ENCODE assay signal across 15 cellular contexts in genomic region chrX:40722930-40723329, GRCh38.
"Had no signal": no experiment of that assay in that cellular context is flagged by ENCODE, and none has a peak within 500 bp of the region (broad histone marks: within the 10 kb centered on the region; RNA-seq: fewer than 3 reads in every experiment).

No MANE protein-coding gene starts in this region.

- H3K36me3 ChIP-seq: thoracic aorta had no signal

- H3K4me1 ChIP-seq: gastroesophageal sphincter had no signal

- H3K27ac ChIP-seq: gastroesophageal sphincter, neural progenitor cell, stomach, thoracic aorta had no signal

- H3K27me3 Mint-ChIP-seq: dendritic cell treated with granulocyte-macrophage colony-stimulating factor and Interleukin-4, amounts not matched to agents 40 ng/mL and 50 ng/mL, for 4 days; effector memory CD8-positive, alpha-beta T cell had no signal

- DNase-seq: activated gamma-delta T cell treated with Interleukin-2 at 50 U/mL for 16 hours; amniotic stem cell; cerebellar nuclear complex; effector memory CD8-positive, alpha-beta T cell; left ventricle myocardium superior; mesenchymal stem cell; retina; SK-N-SH; stimulated activated CD4-positive, alpha-beta T cell treated with anti-CD3 and anti-CD28 coated beads, Interleukin-4, amount 100 ng/mL, for 24 hours; stomach had no signal

- H3K4me3 ChIP-seq: gastroesophageal sphincter, neural progenitor cell, stomach, thoracic aorta had no signal

- H3K4me1 Mint-ChIP-seq: brain had no signal

- H3K4me3 Mint-ChIP-seq: brain; dendritic cell treated with granulocyte-macrophage colony-stimulating factor and Interleukin-4, amounts not matched to agents 40 ng/mL and 50 ng/mL, for 4 days; effector memory CD8-positive, alpha-beta T cell; neural progenitor cell had no signal

- H3K9me3 ChIP-seq: gastroesophageal sphincter, SK-N-SH, stomach, thoracic aorta had no signal

- H3K27ac Mint-ChIP-seq: brain; dendritic cell treated with granulocyte-macrophage colony-stimulating factor and Interleukin-4, amounts not matched to agents 40 ng/mL and 50 ng/mL, for 4 days; neural progenitor cell had no signal

- H3K4me2 ChIP-seq: neural progenitor cell, SK-N-SH had no signal

- H3K9me3 Mint-ChIP-seq: dendritic cell treated with granulocyte-macrophage colony-stimulating factor and Interleukin-4, amounts not matched to agents 40 ng/mL and 50 ng/mL, for 4 days; effector memory CD8-positive, alpha-beta T cell had no signal

- H3K27me3 ChIP-seq: gastroesophageal sphincter, neural progenitor cell, stomach had no signal

- ATAC-seq: effector memory CD8-positive, alpha-beta T cell; gastroesophageal sphincter; left ventricle myocardium superior had no signal

- H2AFZ ChIP-seq: neural progenitor cell had no signal
